8 cellular contexts compared by ENCODE assay signal in the genomic region with DNA sequence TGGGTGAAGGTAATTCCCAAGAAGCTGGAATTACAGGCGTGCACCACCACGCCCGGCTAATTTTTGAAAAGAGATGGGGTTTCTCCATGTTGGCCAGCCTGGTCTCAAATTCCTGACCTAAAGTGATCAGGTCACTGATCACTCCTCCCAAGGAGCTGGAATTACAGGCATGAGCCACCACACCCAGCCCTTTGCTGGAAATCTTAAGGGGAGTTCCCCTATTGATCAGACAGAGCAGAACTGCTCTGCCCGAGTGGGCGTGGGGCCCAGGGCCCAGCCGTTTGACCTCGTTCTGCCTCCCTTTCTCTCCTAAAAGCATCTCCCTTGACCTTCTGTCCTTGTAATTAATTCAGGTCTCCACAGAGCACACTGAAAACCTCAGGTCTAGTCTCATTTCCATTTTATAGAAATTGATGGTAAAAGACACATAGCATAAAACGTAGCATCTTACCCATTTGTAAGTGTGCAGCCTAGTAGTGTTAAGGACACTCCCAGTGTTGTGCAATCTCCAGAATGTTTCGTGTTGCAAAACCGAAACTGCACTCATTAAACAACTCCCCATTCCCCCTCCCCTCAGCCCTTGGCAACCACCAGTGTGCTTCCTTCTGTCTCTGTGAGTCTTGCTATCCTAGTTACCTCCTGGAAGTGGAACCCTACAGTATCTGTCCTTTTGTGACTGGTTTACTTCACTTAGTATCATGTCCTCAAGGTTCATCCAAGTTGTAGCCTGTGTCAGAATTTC.
DNase-seq lines count a peak whose midpoint lies in the region; ATAC-seq, FAIRE-seq and TF ChIP-seq lines count a peak whose summit lies in the region.

No MANE protein-coding gene starts in this region.

- no peak overlapping the region for H2BK20ac ChIP-seq in H1 (ENCODE audit: low read length)

- no peaks in the 10 kb centered on the region for H3K23me2 ChIP-seq in H1 (ENCODE audit: low read depth, low read length)

- H3K36me3 ChIP-seq in H1 (ENCODE audit: control insufficient read depth in 2 of 4, insufficient read depth in 4 of 4, low read length in 3 of 4) (no peaks in the 10 kb centered on the region), muscle layer of duodenum (ENCODE audit: control insufficient read depth in 1 of 2, insufficient read depth in 2 of 2, low read length in 2 of 2) (no peaks in the 10 kb centered on the region)

- no peak for TF ChIP-seq EP300 in H1 (IDR thresholded peaks at IDR 0.05; ENCODE audit: borderline replicate concordance in 1 of 2, low read depth in 2 of 2, low read length in 2 of 2)

- CTCF ChIA-PET in H1 (lab: Charles Lee; ENCODE audit: partially characterized antibody), result interaction anchor here (1.0 to 4.9 kb wide), 6 partner anchors 13 to 135 kb away, joined by 3 to 34 read pairs (median 8); a partner anchor contains a TSS

- no peak for FAIRE-seq in H1 (lab: Jason Lieb, UNC)

- no peaks in the 10 kb centered on the region for H4K20me1 ChIP-seq in H1 (replicated peaks in 1 of 2; ENCODE audit: control insufficient read depth in 1 of 2, insufficient read depth in 2 of 2, low read length in 2 of 2)

- no peak overlapping the region for H3K4ac ChIP-seq in H1 (replicated peaks; ENCODE audit: insufficient read length, low read depth, low read length)

- no peak overlapping the region for H2BK15ac ChIP-seq in H1 (ENCODE audit: low read length)

- H3K18ac ChIP-seq in H1 (ENCODE audit: extremely low read depth, low read length), result no peak overlapping the region; the same call in 1 of the 2 replicates

- H3K9ac ChIP-seq in H1 (replicated peaks in 1 of 4; ENCODE audit: extremely low read depth in 1 of 4, low read depth in 3 of 4, low read length in 3 of 4), result no peak overlapping the region

- no peak overlapping the region for H2BK12ac ChIP-seq in H1 (ENCODE audit: low read depth, low read length)

- peak; percentile 65 for ATAC-seq in SK-N-SH treated with all-trans-retinoic acid at 6 μM for 48 hours
- ATAC-seq in HG02870 (IDR thresholded peaks at IDR 0.05; ENCODE audit: unreplicated experiment), result no peak

- H3K9me3 ChIP-seq in H1 (ENCODE audit: insufficient read depth in 2 of 2, low read depth in 1 of 2, low read length in 1 of 2) (no peaks in the 10 kb centered on the region), muscle layer of duodenum (ENCODE audit: control insufficient read depth in 1 of 2, low read length in 2 of 2) (no peaks in the 10 kb centered on the region)

- H3K4me3 ChIP-seq in H1 (ENCODE audit: extremely low read depth in 1 of 4, insufficient read depth in 2 of 4, low read depth in 3 of 4, low read length in 4 of 4) (no peak overlapping the region), muscle layer of duodenum (ENCODE audit: low read depth in 1 of 2, low read length in 2 of 2) (peak overlapping the region; percentile 37 to 44)

- peaks cover 8% of the 10 kb centered on the region; the same call in 1 of the 2 replicates for H3K79me1 ChIP-seq in H1 (ENCODE audit: low read depth, low read length)

- no peak for TF ChIP-seq CTCF in H1 (IDR thresholded peaks at IDR 0.05; ENCODE audit: control extremely low read depth in 1 of 3, insufficient read depth in 1 of 3, low read depth in 1 of 3, low read length in 3 of 3)

- H3K23ac ChIP-seq in H1 (ENCODE audit: insufficient read length), result no peak overlapping the region

- H3K56ac ChIP-seq in H1 (replicated peaks; ENCODE audit: insufficient read length, low read depth, low read length), result no peak overlapping the region

- H2AFZ ChIP-seq in H1 (ENCODE audit: low read length), result no peak overlapping the region

- H2BK120ac ChIP-seq in H1 (replicated peaks; ENCODE audit: low read depth, low read length), result no peak overlapping the region

- DNase-seq in NCI-H748 (lab: John Stamatoyannopoulos, UW; ENCODE audit: unreplicated experiment) (peak; percentile 66), NCI-H748 treated with DMSO at 0.1 percent for 48 hours (lab: John Stamatoyannopoulos, UW) (no peak), HPDE6-E6E7 (ENCODE audit: extremely low spot score) (peak; percentile 64), H1 (ENCODE audit: low read depth in 1 of 2, low spot score in 2 of 2) (no peak), ureter (ENCODE audit: low spot score) (peak; percentile 85)

- TF ChIP-seq POLR2A in H1 (IDR thresholded peaks at IDR 0.05; ENCODE audit: control extremely low read depth in 1 of 2, low read depth in 2 of 2, low read length in 2 of 2), result no peak

- H3K4me1 ChIP-seq in H1 (replicated peaks in 1 of 4; ENCODE audit: control insufficient read depth in 3 of 4, insufficient read depth in 4 of 4, low read length in 3 of 4) (peaks cover 16 to 27% (median 22%) of the 10 kb centered on the region in 4 experiments), muscle layer of duodenum (ENCODE audit: control insufficient read depth in 1 of 2, insufficient read depth in 2 of 2, low read length in 2 of 2) (peaks cover 0 to 37% of the 10 kb centered on the region in 2 donors)

- TF ChIP-seq RAD21 in H1 (IDR thresholded peaks at IDR 0.05 in 1 of 2, conservative IDR thresholded peaks at IDR 0.05 in 1 of 2; ENCODE audit: low read depth in 2 of 2, low read length in 2 of 2), result no peak

- WGBS in H1 (ENCODE audit: extremely low coverage in 1 of 2, insufficient coverage in 1 of 2, insufficient read length in 1 of 2, insufficient replicate concordance in 2 of 2, low coverage in 1 of 2, low lambda C conversion rate in 2 of 2, missing lambda C conversion rate in 1 of 2), 2 experiments, result 91% methylated on average over 10 of the region's 10 CpGs; no CpG with 5 or more reads in 1 of the 2 experiments

- no peak overlapping the region for H4K91ac ChIP-seq in H1 (replicated peaks; ENCODE audit: insufficient read length, low read length)

- peaks cover 0 to 23% of the 10 kb centered on the region in 2 experiments; a peak in 2 of 4 replicates for H3K79me2 ChIP-seq in H1 (ENCODE audit: control insufficient read depth in 1 of 2, insufficient read depth in 2 of 2, low read length in 2 of 2)

- H3K27me3 ChIP-seq in H1 (replicated peaks in 1 of 4; ENCODE audit: control insufficient read depth in 3 of 4, extremely low read depth in 1 of 4, insufficient read depth in 3 of 4, low read length in 3 of 4) (no peaks in the 10 kb centered on the region), muscle layer of duodenum (ENCODE audit: low read depth, low read length) (no peaks in the 10 kb centered on the region)

- POLR2A ChIA-PET in H1 (lab: Charles Lee; ENCODE audit: partially characterized antibody), result interaction anchor here (1.5 kb wide), 1 partner anchor 125 kb away, joined by 3 read pairs; no protein-coding TSS in a partner anchor

- H3K4me2 ChIP-seq in H1 (ENCODE audit: insufficient read depth in 1 of 2, low read depth in 2 of 2, low read length in 2 of 2), result no peak overlapping the region

- no peak overlapping the region for H4K8ac ChIP-seq in H1 (ENCODE audit: extremely low read depth, insufficient read depth, low read length)

- H2AK5ac ChIP-seq in H1 (ENCODE audit: low read depth, low read length), result 0 out of 2 replicates have a peak overlapping the region, but pooled peaks have one; percentile 46

- H2BK5ac ChIP-seq in H1 (ENCODE audit: low read depth, low read length), result no peak overlapping the region

- H3K27ac ChIP-seq in H1 (ENCODE audit: low read depth, low read length) (no peak overlapping the region), muscle layer of duodenum (ENCODE audit: low read length) (peak overlapping the region; percentile 5)

- no peak overlapping the region for H3K14ac ChIP-seq in H1 (ENCODE audit: insufficient read length)

- H4K5ac ChIP-seq in H1 (ENCODE audit: insufficient read length, low read depth, low read length), result no peak overlapping the region

TF ChIP-seq in SK-N-SH treated with all-trans-retinoic acid at 6 μM for 48 hours, 23 proteins besides CTCF, POLR2A, EP300 and RAD21 (continues in another document):
- TF ChIP-seq, protein P1, sequence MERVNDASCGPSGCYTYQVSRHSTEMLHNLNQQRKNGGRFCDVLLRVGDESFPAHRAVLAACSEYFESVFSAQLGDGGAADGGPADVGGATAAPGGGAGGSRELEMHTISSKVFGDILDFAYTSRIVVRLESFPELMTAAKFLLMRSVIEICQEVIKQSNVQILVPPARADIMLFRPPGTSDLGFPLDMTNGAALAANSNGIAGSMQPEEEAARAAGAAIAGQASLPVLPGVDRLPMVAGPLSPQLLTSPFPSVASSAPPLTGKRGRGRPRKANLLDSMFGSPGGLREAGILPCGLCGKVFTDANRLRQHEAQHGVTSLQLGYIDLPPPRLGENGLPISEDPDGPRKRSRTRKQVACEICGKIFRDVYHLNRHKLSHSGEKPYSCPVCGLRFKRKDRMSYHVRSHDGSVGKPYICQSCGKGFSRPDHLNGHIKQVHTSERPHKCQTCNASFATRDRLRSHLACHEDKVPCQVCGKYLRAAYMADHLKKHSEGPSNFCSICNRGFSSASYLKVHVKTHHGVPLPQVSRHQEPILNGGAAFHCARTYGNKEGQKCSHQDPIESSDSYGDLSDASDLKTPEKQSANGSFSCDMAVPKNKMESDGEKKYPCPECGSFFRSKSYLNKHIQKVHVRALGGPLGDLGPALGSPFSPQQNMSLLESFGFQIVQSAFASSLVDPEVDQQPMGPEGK (CRISPR knock-in tag; IDR thresholded peaks at IDR 0.05; ENCODE audit: borderline replicate concordance), result no peak
- no peak for TF ChIP-seq ZNF70 (CRISPR knock-in tag; IDR thresholded peaks at IDR 0.05)
- no peak for TF ChIP-seq TOX (CRISPR knock-in tag; IDR thresholded peaks at IDR 0.05; ENCODE audit: borderline replicate concordance)
- no peak for TF ChIP-seq ESRRG (CRISPR knock-in tag; IDR thresholded peaks at IDR 0.05)
- TF ChIP-seq BACH2 (CRISPR knock-in tag; IDR thresholded peaks at IDR 0.05; ENCODE audit: borderline replicate concordance), result no peak

TF ChIP-seq in H1, 55 proteins besides CTCF, POLR2A, EP300 and RAD21:
- no peak for TF ChIP-seq BRCA1 (IDR thresholded peaks at IDR 0.05; ENCODE audit: low read depth, low read length)
- peak; percentile 65; the same call in 1 of the 2 replicates for TF ChIP-seq CEBPB (IDR thresholded peaks at IDR 0.05; ENCODE audit: low read depth, low read length)

Comparison
In these comparisons a context has a peak if more than half of its experiments do, and no peak if none do; other contexts are left out.
1. DNase-seq: peak in NCI-H748 (single experiment), HPDE6-E6E7 (single experiment) and ureter (single experiment); none in NCI-H748 treated with DMSO at 0.1 percent for 48 hours (single experiment) and H1 (0 of 2).
2. H3K4me3 ChIP-seq: peak in muscle layer of duodenum (2 of 2); none in H1 (0 of 4).